In genomic region chr17:78905111-78905510, GRCh38 we compare ENCODE assay signal across 19 cellular contexts. TPM values are rescaled to one million over a fixed set of nuclear protein-coding genes. Genes with fewer than 3 reads are reported as not detected.
DNase-seq lines count a peak whose midpoint lies in the region; ATAC-seq and TF ChIP-seq lines count a peak whose summit lies in the region.
"Had no signal": no experiment of that assay in that cellular context is flagged by ENCODE, and none has a peak within 500 bp of the region (broad histone marks: within the 10 kb centered on the region; RNA-seq: fewer than 3 reads in every experiment).

No MANE protein-coding gene starts in this region.

- no peaks in the 10 kb centered on the region for H3K27me3 Mint-ChIP-seq in activated CD4-positive, alpha-beta T cell treated with anti-CD3 and anti-CD28 coated beads, Interleukin-2, amount 10 ng/mL, durations not matched to agents 7 days and 5 days

- no peak overlapping the region for H2AFZ ChIP-seq in smooth muscle cell (ENCODE audit: low read depth)

- H3K36me3 Mint-ChIP-seq in activated CD4-positive, alpha-beta T cell treated with anti-CD3 and anti-CD28 coated beads, Interleukin-2, amount 10 ng/mL, durations not matched to agents 7 days and 5 days (ENCODE audit: low read depth) = no peaks in the 10 kb centered on the region

- no peaks in the 10 kb centered on the region for H3K9me3 ChIP-seq in smooth muscle cell (replicated peaks; ENCODE audit: low read depth)

- no peaks in the 10 kb centered on the region for H3K9me3 Mint-ChIP-seq in activated CD4-positive, alpha-beta T cell treated with anti-CD3 and anti-CD28 coated beads, Interleukin-2, amount 10 ng/mL, durations not matched to agents 7 days and 5 days

- 67% methylated on average over 5 of the region's 5 CpGs for WGBS in smooth muscle cell (ENCODE audit: low lambda C conversion rate)

- no peak for ATAC-seq in HG02610 (IDR thresholded peaks at IDR 0.05; ENCODE audit: unreplicated experiment)
- ATAC-seq in HG02938 (IDR thresholded peaks at IDR 0.05; ENCODE audit: unreplicated experiment) = no peak

- peaks cover 10% of the 10 kb centered on the region for H3K4me1 Mint-ChIP-seq in activated CD4-positive, alpha-beta T cell treated with anti-CD3 and anti-CD28 coated beads, Interleukin-2, amount 10 ng/mL, durations not matched to agents 7 days and 5 days

- POLR2A ChIA-PET in activated CD4-positive, alpha-beta T cell treated with anti-CD3 and anti-CD28 coated beads, Interleukin-2, amount 10 ng/mL, durations not matched to agents 7 days and 5 days (lab: Charles Lee) = no interaction called here

- no peaks in the 10 kb centered on the region for H3F3A ChIP-seq in smooth muscle cell (ENCODE audit: low read depth)

- TF ChIP-seq CTCF in smooth muscle cell (IDR thresholded peaks at IDR 0.05; ENCODE audit: borderline replicate concordance, insufficient read depth, poor library complexity, severe bottlenecking) = no peak

- H3K4me3 ChIP-seq in smooth muscle cell = no peak overlapping the region

- H3K79me2 ChIP-seq in smooth muscle cell (ENCODE audit: low read depth) = peaks cover 69% of the 10 kb centered on the region

- H3K4me2 ChIP-seq in smooth muscle cell = peak overlapping the region; percentile 26
- H3K4me2 ChIP-seq: KMS-11 had no signal

- CTCF ChIA-PET in activated CD4-positive, alpha-beta T cell treated with anti-CD3 and anti-CD28 coated beads, Interleukin-2, amount 10 ng/mL, durations not matched to agents 7 days and 5 days (lab: Charles Lee) = interaction anchor here (1.2 kb wide), 2 partner anchors 8 to 15 kb away, joined by 4 to 10 read pairs; no protein-coding TSS in a partner anchor

- DNase-seq in EH (ENCODE audit: low read depth) (peak; percentile 56), amniotic epithelial cell (ENCODE audit: low read depth) (peak; percentile 47), islet precursor cell (peak; percentile 61), smooth muscle cell (lab: John Stamatoyannopoulos, UW; ENCODE audit: unreplicated experiment) (no peak), NCI-H2196 (lab: John Stamatoyannopoulos, UW; ENCODE audit: unreplicated experiment) (no peak)
- no peak for DNase-seq in activated CD4-positive, alpha-beta T cell treated with anti-CD3 and anti-CD28 coated beads, Interleukin-2, amount 10 ng/mL, durations not matched to agents 7 days and 5 days
- DNase-seq: DMS153, DND-41, MM.1S, NCI-H1048, NCI-H1417, NCI-H1694, NCI-H2029 treated with DMSO at 0.1 percent for 48 hours, NCI-H226, NCI-H510A, SHP77 treated with DMSO at 0.1 percent for 48 hours had no signal

- H3K36me3 ChIP-seq in smooth muscle cell (ENCODE audit: low read depth) = no peaks in the 10 kb centered on the region

- no peak overlapping the region for H3K27ac Mint-ChIP-seq in activated CD4-positive, alpha-beta T cell treated with anti-CD3 and anti-CD28 coated beads, Interleukin-2, amount 10 ng/mL, durations not matched to agents 7 days and 5 days

- peaks cover 99% of the 10 kb centered on the region for H4K20me1 ChIP-seq in smooth muscle cell (ENCODE audit: low read depth)

- H3K9ac ChIP-seq in smooth muscle cell (ENCODE audit: low read depth) = no peak overlapping the region
- H3K9ac ChIP-seq: KMS-11 had no signal

- peaks cover 8% of the 10 kb centered on the region for H3K4me1 ChIP-seq in smooth muscle cell (ENCODE audit: low read depth)

- H3K27me3 ChIP-seq in smooth muscle cell (ENCODE audit: low read depth) = no peaks in the 10 kb centered on the region

- peak overlapping the region; percentile 4 for H3K27ac ChIP-seq in smooth muscle cell (ENCODE audit: low read depth)
- H3K27ac ChIP-seq: KMS-11 had no signal

- H3K4me3 Mint-ChIP-seq in activated CD4-positive, alpha-beta T cell treated with anti-CD3 and anti-CD28 coated beads, Interleukin-2, amount 10 ng/mL, durations not matched to agents 7 days and 5 days = no peak overlapping the region

RNA-seq across cellular contexts. Expression of gene CEP295NL, which starts 2.1 kb away (rescaled TPM):
- total RNA-seq in smooth muscle cell = 0.85 and 1.2 TPM in 2 replicates
- 1.8 TPM in 1 of 2 replicates, not detected in the other for polyA plus RNA-seq in smooth muscle cell
- total RNA-seq in activated CD4-positive, alpha-beta T cell treated with anti-CD3 and anti-CD28 coated beads, Interleukin-2, amount 10 ng/mL, durations not matched to agents 7 days and 5 days = under 1 TPM in 1 of 2 experiments, not detected in 1; 0.10 TPM

RNA-seq across cellular contexts. Expression of gene TIMP2, which starts 20.1 kb away (rescaled TPM):
- 111 TPM in 2 replicates for total RNA-seq in smooth muscle cell
- 37.8 and 40.9 TPM in 2 replicates for polyA plus RNA-seq in smooth muscle cell
- total RNA-seq in activated CD4-positive, alpha-beta T cell treated with anti-CD3 and anti-CD28 coated beads, Interleukin-2, amount 10 ng/mL, durations not matched to agents 7 days and 5 days = 1 to 10 TPM; 2.4 to 2.6 TPM

Comparison
In these comparisons a context has a peak if more than half of its experiments do, and no peak if none do; other contexts are left out.
1. DNase-seq: peak in EH (single experiment), amniotic epithelial cell (single experiment) and islet precursor cell (single experiment); none in smooth muscle cell (single experiment), activated CD4-positive, alpha-beta T cell treated with anti-CD3 and anti-CD28 coated beads, Interleukin-2, amount 10 ng/mL, durations not matched to agents 7 days and 5 days (single experiment) and NCI-H2196 (single experiment).
2. RNA of gene TIMP2, which starts 20.1 kb away (total RNA-seq): 111 TPM in smooth muscle cell; 2.4 to 2.6 TPM in activated CD4-positive, alpha-beta T cell treated with anti-CD3 and anti-CD28 coated beads, Interleukin-2, amount 10 ng/mL, durations not matched to agents 7 days and 5 days; every median in the first group is over 10 times any median in the second.